Comparison of ENCODE assay signal across 1 cellular context in the genomic region with DNA sequence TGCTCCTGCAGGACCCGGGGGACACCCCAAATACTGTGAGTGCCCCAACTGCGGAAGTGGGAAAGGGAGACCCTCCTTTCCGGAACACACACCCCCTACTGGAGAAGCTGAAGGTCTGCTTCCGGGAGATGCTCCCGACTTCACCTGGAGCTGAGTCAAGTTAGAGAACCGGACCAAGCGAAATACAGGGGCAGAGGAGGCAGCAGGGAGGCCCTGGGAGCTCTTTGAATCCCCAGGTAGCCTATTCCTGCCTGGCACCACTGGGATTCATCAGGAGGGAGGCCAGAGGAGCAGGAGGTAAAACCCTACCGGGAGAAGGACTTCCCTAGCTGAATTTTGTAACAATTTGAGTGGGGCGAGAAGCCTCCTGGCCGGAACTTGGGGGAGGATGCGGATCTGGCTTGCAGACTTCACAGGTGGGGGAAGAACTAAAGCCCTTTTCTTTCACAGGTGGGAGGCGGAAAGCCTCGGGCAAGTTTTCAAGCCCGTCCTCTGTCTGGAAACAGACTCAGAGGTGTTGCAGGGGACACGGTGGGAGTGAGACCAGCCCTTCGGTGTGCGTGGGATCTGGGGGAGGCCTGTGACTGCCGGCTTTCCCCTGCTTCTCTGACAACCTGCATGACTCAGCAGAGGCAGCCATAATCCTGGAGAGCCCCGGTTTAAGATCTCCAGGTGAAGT.
TF ChIP-seq lines count a peak whose summit lies in the region.

No MANE protein-coding gene starts in this region.

TF ChIP-seq in H1, 55 proteins besides CTCF, POLR2A, EP300 and RAD21:
- TF ChIP-seq RXRA (IDR thresholded peaks at IDR 0.05; ENCODE audit: insufficient read depth, low read depth, low read length), result no peak
- TF ChIP-seq, protein P1, sequence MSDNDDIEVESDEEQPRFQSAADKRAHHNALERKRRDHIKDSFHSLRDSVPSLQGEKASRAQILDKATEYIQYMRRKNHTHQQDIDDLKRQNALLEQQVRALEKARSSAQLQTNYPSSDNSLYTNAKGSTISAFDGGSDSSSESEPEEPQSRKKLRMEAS (IDR thresholded peaks at IDR 0.05), result 0 out of 2 replicates have a peak, but pooled peaks have one; percentile 13
- TF ChIP-seq MAFK (IDR thresholded peaks at IDR 0.05; ENCODE audit: low read depth, low read length), result peak; percentile 76; the same call in 1 of the 2 replicates
- peak; percentile 47; the same call in 1 of the 2 replicates for TF ChIP-seq TBP (IDR thresholded peaks at IDR 0.05; ENCODE audit: low read depth, low read length)
- TF ChIP-seq SIN3A (conservative IDR thresholded peaks at IDR 0.05 in 1 of 2, IDR thresholded peaks at IDR 0.05 in 1 of 2; ENCODE audit: low read depth in 1 of 2, low read length in 2 of 2), result 0 out of 4 replicates have a peak, but pooled peaks of 1 of the 2 experiments have one; percentile 57
- TF ChIP-seq YY1 (IDR thresholded peaks at IDR 0.05; ENCODE audit: low read depth, low read length), result peak; percentile 67; the same call in 1 of the 2 replicates
- TF ChIP-seq TAF1 (IDR thresholded peaks at IDR 0.05; ENCODE audit: low read depth, low read length), result peak; percentile 57
- TF ChIP-seq BCL11A (IDR thresholded peaks at IDR 0.05; ENCODE audit: low read depth in 2 of 2, low read length in 2 of 2), result no peak
- TF ChIP-seq BACH1 (IDR thresholded peaks at IDR 0.05; ENCODE audit: low read length), result peak; percentile 91
- TF ChIP-seq EGR1 (IDR thresholded peaks at IDR 0.05; ENCODE audit: borderline replicate concordance, low read depth, low read length), result no peak
